19 cellular contexts compared by ENCODE assay signal in the genomic region with DNA sequence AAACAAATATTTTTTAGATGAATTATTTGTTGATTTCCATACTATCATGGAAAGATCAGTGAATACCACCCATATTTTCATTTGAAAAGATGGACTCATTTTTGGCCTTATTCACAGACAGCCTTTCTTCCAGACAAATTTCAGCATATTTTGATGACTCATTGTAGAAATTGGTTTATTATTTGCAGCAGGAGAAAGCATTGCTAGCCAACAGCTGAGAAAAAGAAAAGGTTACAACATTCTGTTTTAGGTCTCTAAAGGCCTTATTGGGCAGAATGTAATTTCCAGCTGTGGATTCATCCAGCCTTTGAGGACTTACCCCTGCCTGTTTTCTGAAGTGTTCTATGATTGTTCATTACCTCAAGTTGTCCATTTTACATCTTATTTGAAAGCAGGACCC.
DNase-seq lines count a peak whose midpoint lies in the region; ATAC-seq and TF ChIP-seq lines count a peak whose summit lies in the region.
"Had no signal": no experiment of that assay in that cellular context is flagged by ENCODE, and none has a peak within 500 bp of the region (broad histone marks: within the 10 kb centered on the region; RNA-seq: fewer than 3 reads in every experiment).

No MANE protein-coding gene starts in this region.

- H3K9me3 Mint-ChIP-seq in HFFc6 (no peaks in the 10 kb centered on the region), nephron progenitor cell (peaks cover 6% of the 10 kb centered on the region)
- H3K9me3 Mint-ChIP-seq in activated CD4-positive, alpha-beta memory T cell treated with anti-CD3 and anti-CD28 coated beads, Interleukin-2, amount 10 ng/mL, durations not matched to agents 7 days and 5 days, result no peaks in the 10 kb centered on the region
- H3K9me3 Mint-ChIP-seq: activated CD4-positive, alpha-beta T cell treated with anti-CD3 and anti-CD28 coated beads, Interleukin-2, amount 10 ng/mL, durations not matched to agents 7 days and 5 days; activated naive CD8-positive, alpha-beta T cell treated with anti-CD3 and anti-CD28 coated beads, Interleukin-2, amount 10 ng/mL, durations not matched to agents 7 days and 5 days had no signal

- POLR2A ChIA-PET in activated CD4-positive, alpha-beta memory T cell treated with anti-CD3 and anti-CD28 coated beads, Interleukin-2, amount 10 ng/mL, durations not matched to agents 7 days and 5 days (lab: Charles Lee), result no interaction called here

- H3K27me3 Mint-ChIP-seq in HFFc6 (ENCODE audit: insufficient read depth) (peaks cover 6% of the 10 kb centered on the region), nephron progenitor cell (ENCODE audit: low read depth, poor library complexity) (peaks cover 3% of the 10 kb centered on the region)
- H3K27me3 Mint-ChIP-seq in activated CD4-positive, alpha-beta memory T cell treated with anti-CD3 and anti-CD28 coated beads, Interleukin-2, amount 10 ng/mL, durations not matched to agents 7 days and 5 days, result no peaks in the 10 kb centered on the region
- H3K27me3 Mint-ChIP-seq: activated CD4-positive, alpha-beta T cell treated with anti-CD3 and anti-CD28 coated beads, Interleukin-2, amount 10 ng/mL, durations not matched to agents 7 days and 5 days; activated naive CD8-positive, alpha-beta T cell treated with anti-CD3 and anti-CD28 coated beads, Interleukin-2, amount 10 ng/mL, durations not matched to agents 7 days and 5 days had no signal

- no peak overlapping the region for H3K4me3 Mint-ChIP-seq in HFFc6
- H3K4me3 Mint-ChIP-seq in nephron progenitor cell, result no peak overlapping the region
- H3K4me3 Mint-ChIP-seq in activated CD4-positive, alpha-beta memory T cell treated with anti-CD3 and anti-CD28 coated beads, Interleukin-2, amount 10 ng/mL, durations not matched to agents 7 days and 5 days, result no peak overlapping the region
- H3K4me3 Mint-ChIP-seq: activated CD4-positive, alpha-beta T cell treated with anti-CD3 and anti-CD28 coated beads, Interleukin-2, amount 10 ng/mL, durations not matched to agents 7 days and 5 days; activated naive CD8-positive, alpha-beta T cell treated with anti-CD3 and anti-CD28 coated beads, Interleukin-2, amount 10 ng/mL, durations not matched to agents 7 days and 5 days; activated T-cell treated with anti-CD3 and anti-CD28 coated beads, Interleukin-2, amount 50 U/mL, for 4 hours had no signal

- DNase-seq in AG09319 (ENCODE audit: extremely low read depth, low read depth) (peak; percentile 49), HFFc6 (peak; percentile 57), dedifferentiated amniotic fluid mesenchymal stem cell (ENCODE audit: extremely low spot score) (peak; percentile 89), myocyte (ENCODE audit: low read depth) (peak; percentile 63), nephron progenitor cell (no peak)
- DNase-seq in activated CD4-positive, alpha-beta T cell treated with anti-CD3 and anti-CD28 coated beads, Interleukin-2, amount 50 U/mL, for 48 hours, result no peak
- no peak for DNase-seq in activated CD4-positive, alpha-beta memory T cell treated with anti-CD3 and anti-CD28 coated beads, Interleukin-2, amount 10 ng/mL, durations not matched to agents 7 days and 5 days
- DNase-seq: activated CD4-positive, alpha-beta T cell treated with anti-CD3 and anti-CD28 coated beads, Interleukin-2, amount 10 ng/mL, durations not matched to agents 7 days and 5 days; activated naive CD8-positive, alpha-beta T cell treated with anti-CD3 and anti-CD28 coated beads, Interleukin-2, amount 10 ng/mL, durations not matched to agents 7 days and 5 days; activated T-cell treated with anti-CD3 and anti-CD28 coated beads, Interleukin-2, amount 50 U/mL, for 4 hours; C1 segment of cervical spinal cord; dermis blood vessel endothelial cell; DMS79 treated with DMSO at 0.1 percent for 48 hours; glutamatergic neuron; NCI-H2029 treated with DMSO at 0.1 percent for 48 hours; pancreas; SHP77 treated with DMSO at 0.1 percent for 48 hours; T1000 had no signal

- CTCF ChIA-PET in activated CD4-positive, alpha-beta memory T cell treated with anti-CD3 and anti-CD28 coated beads, Interleukin-2, amount 10 ng/mL, durations not matched to agents 7 days and 5 days (lab: Charles Lee), result no interaction called here

- H3K4me1 Mint-ChIP-seq in HFFc6 (ENCODE audit: low read depth) (peaks cover 66% of the 10 kb centered on the region), nephron progenitor cell (peaks cover 8% of the 10 kb centered on the region)
- no peaks in the 10 kb centered on the region for H3K4me1 Mint-ChIP-seq in activated CD4-positive, alpha-beta memory T cell treated with anti-CD3 and anti-CD28 coated beads, Interleukin-2, amount 10 ng/mL, durations not matched to agents 7 days and 5 days
- H3K4me1 Mint-ChIP-seq: activated CD4-positive, alpha-beta T cell treated with anti-CD3 and anti-CD28 coated beads, Interleukin-2, amount 10 ng/mL, durations not matched to agents 7 days and 5 days; activated naive CD8-positive, alpha-beta T cell treated with anti-CD3 and anti-CD28 coated beads, Interleukin-2, amount 10 ng/mL, durations not matched to agents 7 days and 5 days had no signal

- peak overlapping the region; percentile 51 for H3K27ac Mint-ChIP-seq in HFFc6
- no peak overlapping the region for H3K27ac Mint-ChIP-seq in nephron progenitor cell
- no peak overlapping the region for H3K27ac Mint-ChIP-seq in activated CD4-positive, alpha-beta memory T cell treated with anti-CD3 and anti-CD28 coated beads, Interleukin-2, amount 10 ng/mL, durations not matched to agents 7 days and 5 days
- H3K27ac Mint-ChIP-seq: activated CD4-positive, alpha-beta T cell treated with anti-CD3 and anti-CD28 coated beads, Interleukin-2, amount 10 ng/mL, durations not matched to agents 7 days and 5 days; activated naive CD8-positive, alpha-beta T cell treated with anti-CD3 and anti-CD28 coated beads, Interleukin-2, amount 10 ng/mL, durations not matched to agents 7 days and 5 days had no signal

- TF ChIP-seq CTCF in AG09319 (IDR thresholded peaks at IDR 0.05; ENCODE audit: low read depth, low read length), result no peak
- TF ChIP-seq CTCF in HFFc6 (IDR thresholded peaks at IDR 0.05), result no peak
- TF ChIP-seq CTCF in nephron progenitor cell (IDR thresholded peaks at IDR 0.05), result no peak

- ATAC-seq in HG03457 (IDR thresholded peaks at IDR 0.05; ENCODE audit: unreplicated experiment), result no peak
- ATAC-seq: activated T-cell treated with anti-CD3 and anti-CD28 coated beads, Interleukin-2, amount 50 U/mL, for 4 hours had no signal

- H3K36me3 Mint-ChIP-seq in HFFc6 (ENCODE audit: low read depth), result peaks cover 22% of the 10 kb centered on the region
- peaks cover 44% of the 10 kb centered on the region for H3K36me3 Mint-ChIP-seq in nephron progenitor cell (ENCODE audit: low read depth)
- H3K36me3 Mint-ChIP-seq in activated CD4-positive, alpha-beta memory T cell treated with anti-CD3 and anti-CD28 coated beads, Interleukin-2, amount 10 ng/mL, durations not matched to agents 7 days and 5 days (ENCODE audit: low read depth), result no peaks in the 10 kb centered on the region
- H3K36me3 Mint-ChIP-seq: activated naive CD8-positive, alpha-beta T cell treated with anti-CD3 and anti-CD28 coated beads, Interleukin-2, amount 10 ng/mL, durations not matched to agents 7 days and 5 days had no signal

Comparison
In these comparisons a context has a peak if more than half of its experiments do, and no peak if none do; other contexts are left out.
1. DNase-seq: peak in AG09319 (single experiment), HFFc6 (single experiment), dedifferentiated amniotic fluid mesenchymal stem cell (single experiment) and myocyte (single experiment); none in nephron progenitor cell (single experiment), activated CD4-positive, alpha-beta T cell treated with anti-CD3 and anti-CD28 coated beads, Interleukin-2, amount 50 U/mL, for 48 hours (0 of 2) and activated CD4-positive, alpha-beta memory T cell treated with anti-CD3 and anti-CD28 coated beads, Interleukin-2, amount 10 ng/mL, durations not matched to agents 7 days and 5 days (single experiment).